8 cellular contexts compared by ENCODE assay signal in the genomic region with DNA sequence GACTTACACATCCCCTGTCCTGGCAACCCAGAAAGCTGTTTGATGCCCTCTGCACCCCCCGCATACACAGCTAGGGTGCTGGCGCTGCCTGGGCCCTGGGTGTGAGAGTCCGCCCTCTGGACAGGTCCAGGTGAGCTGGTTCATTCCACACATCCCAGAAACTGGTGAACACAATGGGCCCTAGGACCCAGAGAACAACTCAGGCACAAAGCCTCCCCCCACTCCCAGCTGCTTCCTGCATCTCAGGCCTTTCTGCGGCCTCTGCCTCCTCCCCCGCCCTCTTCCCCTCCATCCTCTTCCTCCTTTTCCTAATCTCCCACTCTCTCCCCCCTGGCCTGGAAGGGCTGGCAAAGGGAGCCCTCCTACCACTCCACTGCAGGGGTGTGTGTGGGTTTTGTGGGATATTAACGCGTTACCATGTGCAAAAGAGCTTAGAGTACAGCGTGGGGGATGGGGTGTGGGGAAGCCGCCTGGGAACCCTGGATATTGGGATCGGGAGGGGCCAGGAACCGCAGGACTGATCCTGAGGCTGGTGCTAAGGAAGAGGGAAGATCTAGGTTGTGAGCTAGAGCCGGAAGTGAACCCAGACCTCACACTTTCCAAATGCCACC. TPM values are rescaled to one million over a fixed set of nuclear protein-coding genes. Genes with fewer than 3 reads are reported as not detected.
DNase-seq lines count a peak whose midpoint lies in the region; ATAC-seq and TF ChIP-seq lines count a peak whose summit lies in the region.

No MANE protein-coding gene starts in this region.

- in situ Hi-C loops in Panc1 (cut with HindIII; ENCODE audit: low pct_unique_long_range_greater_than_20kb, low sequenced_read_pairs), result no loop called here

- H3K4me3 ChIP-seq in Karpas-422 (ENCODE audit: low read length), result peak overlapping the region; percentile 95
- peak overlapping the region; percentile 70 to 97 for H3K4me3 ChIP-seq in Panc1 (ENCODE audit: low read depth in 2 of 2, low read length in 2 of 2)

- ATAC-seq in Panc1 (peak; percentile 82), Right ventricle myocardium superior (ENCODE audit: poor library complexity) (peak; percentile 66), GM19463 (IDR thresholded peaks at IDR 0.05; ENCODE audit: unreplicated experiment) (no peak)

- H3K36me3 ChIP-seq in Karpas-422 (ENCODE audit: insufficient read depth, low read length) (no peaks in the 10 kb centered on the region), Panc1 (ENCODE audit: control insufficient read depth, insufficient read depth, low read length) (peaks cover 15% of the 10 kb centered on the region; the same call in 1 of the 2 replicates)

- H4K20me1 ChIP-seq in Karpas-422 (ENCODE audit: insufficient read depth, low read depth, low read length), result peaks cover 8% of the 10 kb centered on the region; the same call in 1 of the 2 replicates

- H3K9ac ChIP-seq in Karpas-422 (ENCODE audit: low read length), result peak overlapping the region; percentile 98

- H3K4me1 ChIP-seq in Karpas-422 (ENCODE audit: low read length) (peaks cover 37% of the 10 kb centered on the region), Panc1 (ENCODE audit: control insufficient read depth, insufficient read depth, low read length) (peaks cover 50% of the 10 kb centered on the region)

- H3K9me3 ChIP-seq in Karpas-422 (ENCODE audit: low read length) (no peaks in the 10 kb centered on the region), Panc1 (ENCODE audit: control insufficient read depth, insufficient read depth, low read depth, low read length) (no peaks in the 10 kb centered on the region)

- BruUV-seq in Panc1 (replicated peaks; lab: Mats Ljungman, UMichigan), result no TSS peak

- no peaks in the 10 kb centered on the region for H3K9me2 ChIP-seq in Karpas-422 (replicated peaks; ENCODE audit: insufficient read depth, low read length)

- CTCF ChIA-PET in Panc1 (lab: Charles Lee), result interaction anchor here (0.6 to 1.6 kb wide), 3 partner anchors 9 to 125 kb away, joined by 4 to 11 read pairs (median 5); no protein-coding TSS in a partner anchor

- H3K27ac ChIP-seq in Karpas-422 (ENCODE audit: low read length) (no peak overlapping the region), Panc1 (ENCODE audit: low read length) (peak overlapping the region; percentile 100)

- POLR2A ChIA-PET in Panc1 (lab: Charles Lee), result interaction anchor here (0.7 to 1.0 kb wide), 2 partner anchors 8 to 12 kb away, joined by 3 to 6 read pairs; no protein-coding TSS in a partner anchor

- H2AFZ ChIP-seq in Karpas-422 (ENCODE audit: low read length), result peak overlapping the region; percentile 9; the same call in 1 of the 2 replicates

- intact Hi-C loops in Panc1 (cut with micrococcal nuclease; ENCODE audit: unreplicated experiment) (no loop called here), Right ventricle myocardium superior (cut with DNase I) (no loop called here)

- H3K4me2 ChIP-seq in Karpas-422 (ENCODE audit: low read depth, low read length, poor library complexity, severe bottlenecking), result peak overlapping the region; percentile 98

- peaks cover 39% of the 10 kb centered on the region for H3K79me2 ChIP-seq in Karpas-422 (ENCODE audit: low read length)

- no peak for TF ChIP-seq CTCF in Panc1 (IDR thresholded peaks at IDR 0.05)

- H3K27me3 ChIP-seq in Karpas-422 (ENCODE audit: low read length) (no peaks in the 10 kb centered on the region), Panc1 (ENCODE audit: control insufficient read depth, insufficient read depth, low read length) (no peaks in the 10 kb centered on the region)

- peak; percentile 54 for DNase-seq in activated gamma-delta T cell treated with Interleukin-2 at 50 U/mL for 16 hours
- no peak for DNase-seq in activated gamma-delta T cell (lab: John Stamatoyannopoulos, UW)
- peak; percentile 85 for DNase-seq in Karpas-422
- DNase-seq in Panc1 (ENCODE audit: low read depth, low spot score), result peak; percentile 73
- peak; percentile 93 for DNase-seq in amniotic epithelial cell (ENCODE audit: low read depth)
- peak; percentile 87 for DNase-seq in Right ventricle myocardium superior
- DNase-seq in occipital lobe (lab: John Stamatoyannopoulos, UW), result peak; percentile 90

RNA-seq across cellular contexts. Expression of gene PPP1R9B, which starts 1.6 kb away (rescaled TPM):
- 41.0 and 106 TPM in 2 replicates for total RNA-seq in Karpas-422 (2014; rRNA removed; shearing (Covaris generic); ENCODE audit: low replicate concordance)
- total RNA-seq in Panc1 (2021; ENCODE audit: unreplicated experiment) (114 TPM), Right ventricle myocardium superior (35.4 TPM), occipital lobe (69.9 TPM)
- 149 TPM for polyA plus RNA-seq in Panc1 (2012; ENCODE audit: insufficient read length)

RNA-seq across cellular contexts. Expression of gene SGCA, which starts 13.8 kb away (rescaled TPM):
- not detected in 2 replicates for total RNA-seq in Karpas-422 (2014; rRNA removed; shearing (Covaris generic); ENCODE audit: low replicate concordance)
- total RNA-seq in Panc1 (2021; ENCODE audit: unreplicated experiment), result not detected
- not detected for polyA plus RNA-seq in Panc1 (2012; ENCODE audit: insufficient read length)
- total RNA-seq in Right ventricle myocardium superior, result 135 TPM
- total RNA-seq in occipital lobe, result not detected

RNA-seq across cellular contexts. Expression of gene SAMD14, which starts 22.1 kb away (rescaled TPM):
- not detected in 2 replicates for total RNA-seq in Karpas-422 (2014; rRNA removed; shearing (Covaris generic); ENCODE audit: low replicate concordance)
- total RNA-seq in Panc1 (2021; ENCODE audit: unreplicated experiment) (6.9 TPM), Right ventricle myocardium superior (0.78 TPM), occipital lobe (21.5 TPM)
- 8.6 TPM for polyA plus RNA-seq in Panc1 (2012; ENCODE audit: insufficient read length)

RNA-seq across cellular contexts. Expression of gene COL1A1, which starts 49.4 kb away (rescaled TPM):
- not detected in 2 replicates for total RNA-seq in Karpas-422 (2014; rRNA removed; shearing (Covaris generic); ENCODE audit: low replicate concordance)
- total RNA-seq in Panc1 (2021; ENCODE audit: unreplicated experiment) (52.7 TPM), Right ventricle myocardium superior (28.1 TPM), occipital lobe (17.6 TPM)
- polyA plus RNA-seq in Panc1 (2012; ENCODE audit: insufficient read length), result 67.6 TPM

RNA-seq across cellular contexts. Expression of gene PDK2, which starts 56.9 kb away (rescaled TPM):
- not detected in 2 replicates for total RNA-seq in Karpas-422 (2014; rRNA removed; shearing (Covaris generic); ENCODE audit: low replicate concordance)
- total RNA-seq in Panc1 (2021; ENCODE audit: unreplicated experiment) (46.0 TPM), Right ventricle myocardium superior (250 TPM), occipital lobe (9.0 TPM)
- polyA plus RNA-seq in Panc1 (2012; ENCODE audit: insufficient read length), result 79.3 TPM

Comparison
In these comparisons a context has a peak if more than half of its experiments do, and no peak if none do; other contexts are left out.
1. RNA of gene SGCA, which starts 13.8 kb away (total RNA-seq): 135 TPM in Right ventricle myocardium superior (single experiment); not detected in Karpas-422, not detected in Panc1 (single experiment) and not detected in occipital lobe (single experiment); every median in the first group is over 100 times any median in the second.